In genomic region chr16:66913711-66914110, GRCh38 we compare ENCODE assay signal across 26 cellular contexts. TPM values are rescaled to one million over a fixed set of nuclear protein-coding genes. Genes with fewer than 3 reads are reported as not detected.
DNase-seq lines count a peak whose midpoint lies in the region; ATAC-seq and TF ChIP-seq lines count a peak whose summit lies in the region.
"Had no signal": no experiment of that assay in that cellular context is flagged by ENCODE, and none has a peak within 500 bp of the region (broad histone marks: within the 10 kb centered on the region; RNA-seq: fewer than 3 reads in every experiment).

No MANE protein-coding gene starts in this region.

- DNase-seq in left ventricle myocardium superior = peak; percentile 11
- no peak for DNase-seq in left ventricle myocardium inferior
- DNase-seq in neural progenitor cell (ENCODE audit: low spot score) = no peak
- no peak for DNase-seq in psoas muscle
- no peak for DNase-seq in stimulated activated effector memory CD8-positive, alpha-beta T cell treated with anti-CD3 and anti-CD28 coated beads, Interleukin-12 subunit alpha, Interleukin-12 subunit beta, amount 100 ng/mL, for 72 hours (ENCODE audit: low spot score in 2 of 2)
- DNase-seq in NCI-H128 (lab: John Stamatoyannopoulos, UW; ENCODE audit: unreplicated experiment) = no peak
- DNase-seq in DMS53 treated with DMSO at 0.1 percent for 48 hours (lab: John Stamatoyannopoulos, UW; ENCODE audit: unreplicated experiment) = no peak
- DNase-seq in HK-2 (ENCODE audit: unreplicated experiment) = no peak
- DNase-seq: 8988T; ACHN; AML-193; BE2C; CD4-positive, alpha-beta T cell; CD8-positive, alpha-beta memory T cell; DMS 273 treated with DMSO at 0.1 percent for 48 hours; DMS79 treated with DMSO at 0.1 percent for 48 hours; GF-D8 had no signal

- H3K36me3 ChIP-seq in left ventricle myocardium inferior = no peaks in the 10 kb centered on the region
- no peaks in the 10 kb centered on the region for H3K36me3 ChIP-seq in neural progenitor cell
- H3K36me3 ChIP-seq in psoas muscle (ENCODE audit: insufficient read depth in 1 of 2, low read depth in 1 of 2) = no peaks in the 10 kb centered on the region
- H3K36me3 ChIP-seq: BE2C; BLaER1 treated with 17β-estradiol and CSF1 and Interleukin-3, amounts not matched to agents 10 nM and 100 nM had no signal

- H3K9me3 ChIP-seq in left ventricle myocardium inferior (replicated peaks) (no peaks in the 10 kb centered on the region), neural progenitor cell (ENCODE audit: low read depth) (no peaks in the 10 kb centered on the region), psoas muscle (no peaks in the 10 kb centered on the region)
- H3K9me3 ChIP-seq: A549; BE2C; BLaER1 treated with 17β-estradiol and CSF1 and Interleukin-3, amounts not matched to agents 10 nM and 100 nM had no signal

- H3K4me2 ChIP-seq in neural progenitor cell = no peak overlapping the region
- H3K4me2 ChIP-seq: A549; BLaER1 treated with 17β-estradiol and CSF1 and Interleukin-3, amounts not matched to agents 10 nM and 100 nM; GM23338 had no signal

- H3K4me1 ChIP-seq in left ventricle myocardium inferior (peaks cover 6% of the 10 kb centered on the region), neural progenitor cell (no peaks in the 10 kb centered on the region), psoas muscle (no peaks in the 10 kb centered on the region)

- H3K79me2 ChIP-seq in neural progenitor cell (ENCODE audit: low read depth) = no peaks in the 10 kb centered on the region

- H3K4me3 ChIP-seq in left ventricle myocardium inferior (no peak overlapping the region), neural progenitor cell (no peak overlapping the region), psoas muscle (no peak overlapping the region)
- H3K4me3 ChIP-seq: A549; BLaER1 treated with 17β-estradiol and CSF1 and Interleukin-3, amounts not matched to agents 10 nM and 100 nM; GM23338 had no signal

- no peak overlapping the region for H2AFZ ChIP-seq in neural progenitor cell (replicated peaks)
- H2AFZ ChIP-seq: GM23338 had no signal

- no peaks in the 10 kb centered on the region for H4K20me1 ChIP-seq in neural progenitor cell (ENCODE audit: low read depth)

- H3K27ac Mint-ChIP-seq in neural progenitor cell = peak overlapping the region; percentile 80
- H3K27ac Mint-ChIP-seq in stimulated activated effector memory CD8-positive, alpha-beta T cell treated with anti-CD3 and anti-CD28 coated beads, Interleukin-12 subunit alpha, Interleukin-12 subunit beta, amount 100 ng/mL, for 72 hours = peak overlapping the region; percentile 1
- H3K27ac Mint-ChIP-seq: CD4-positive, alpha-beta T cell; GM23338; H9 had no signal

- TF ChIP-seq CTCF in left ventricle myocardium inferior (IDR thresholded peaks at IDR 0.05; ENCODE audit: borderline replicate concordance) (no peak), neural progenitor cell (IDR thresholded peaks at IDR 0.05) (no peak), psoas muscle (IDR thresholded peaks at IDR 0.05) (no peak)

- H3K36me3 Mint-ChIP-seq in neural progenitor cell = no peaks in the 10 kb centered on the region
- H3K36me3 Mint-ChIP-seq in stimulated activated effector memory CD8-positive, alpha-beta T cell treated with anti-CD3 and anti-CD28 coated beads, Interleukin-12 subunit alpha, Interleukin-12 subunit beta, amount 100 ng/mL, for 72 hours = no peaks in the 10 kb centered on the region
- H3K36me3 Mint-ChIP-seq: CD14-positive monocyte; CD8-positive, alpha-beta memory T cell had no signal

- H3K27me3 Mint-ChIP-seq in neural progenitor cell (ENCODE audit: insufficient read depth, low read depth) = peaks cover 14% of the 10 kb centered on the region
- H3K27me3 Mint-ChIP-seq: CD4-positive, alpha-beta T cell had no signal

- peaks cover 21% of the 10 kb centered on the region for H3K4me1 Mint-ChIP-seq in neural progenitor cell
- no peaks in the 10 kb centered on the region for H3K4me1 Mint-ChIP-seq in stimulated activated effector memory CD8-positive, alpha-beta T cell treated with anti-CD3 and anti-CD28 coated beads, Interleukin-12 subunit alpha, Interleukin-12 subunit beta, amount 100 ng/mL, for 72 hours
- H3K4me1 Mint-ChIP-seq: CD14-positive monocyte; CD8-positive, alpha-beta memory T cell; GM23338 had no signal

- no peaks in the 10 kb centered on the region for H3K9me3 Mint-ChIP-seq in neural progenitor cell
- H3K9me3 Mint-ChIP-seq in stimulated activated effector memory CD8-positive, alpha-beta T cell treated with anti-CD3 and anti-CD28 coated beads, Interleukin-12 subunit alpha, Interleukin-12 subunit beta, amount 100 ng/mL, for 72 hours = no peaks in the 10 kb centered on the region
- H3K9me3 Mint-ChIP-seq: CD14-positive monocyte; CD4-positive, alpha-beta T cell; CD8-positive, alpha-beta memory T cell; GM23338; H9 had no signal

- H3K4me3 Mint-ChIP-seq in neural progenitor cell = peak overlapping the region; percentile 60
- H3K4me3 Mint-ChIP-seq in stimulated activated effector memory CD8-positive, alpha-beta T cell treated with anti-CD3 and anti-CD28 coated beads, Interleukin-12 subunit alpha, Interleukin-12 subunit beta, amount 100 ng/mL, for 72 hours = no peak overlapping the region
- H3K4me3 Mint-ChIP-seq: CD14-positive monocyte; CD4-positive, alpha-beta T cell; CD8-positive, alpha-beta memory T cell; GM23338; H9 had no signal

- 36 to 59% (median 57%) methylated on average over 4 of the region's 4 CpGs for WGBS in psoas muscle, 3 donors

- H3F3A ChIP-seq in neural progenitor cell (ENCODE audit: low read depth) = no peaks in the 10 kb centered on the region

- H3K27me3 ChIP-seq in left ventricle myocardium inferior (ENCODE audit: low read depth) (no peaks in the 10 kb centered on the region), neural progenitor cell (peaks cover 3% of the 10 kb centered on the region), psoas muscle (ENCODE audit: insufficient read depth in 3 of 3, low read length in 2 of 3) (peaks cover 0 to 2% (median 0%) of the 10 kb centered on the region in 3 donors)
- H3K27me3 ChIP-seq: BE2C; BLaER1 treated with 17β-estradiol and CSF1 and Interleukin-3, amounts not matched to agents 10 nM and 100 nM had no signal

- H3K27ac ChIP-seq in left ventricle myocardium inferior (replicated peaks) (no peak overlapping the region), neural progenitor cell (no peak overlapping the region), psoas muscle (no peak overlapping the region)
- H3K27ac ChIP-seq: A549; BLaER1 treated with 17β-estradiol and CSF1 and Interleukin-3, amounts not matched to agents 10 nM and 100 nM had no signal

- H3K9ac ChIP-seq in neural progenitor cell = no peak overlapping the region
- H3K9ac ChIP-seq: BLaER1 treated with 17β-estradiol and CSF1 and Interleukin-3, amounts not matched to agents 10 nM and 100 nM had no signal

- ATAC-seq in left ventricle myocardium superior (no peak), psoas muscle (peak in 3 of 4 donors; percentile 58 to 62 (median 61))
- no peak for ATAC-seq in stimulated activated effector memory CD8-positive, alpha-beta T cell treated with anti-CD3 and anti-CD28 coated beads, Interleukin-12 subunit alpha, Interleukin-12 subunit beta, amount 100 ng/mL, for 72 hours
- ATAC-seq: A549, HCT116 had no signal

- intact Hi-C loops in left ventricle myocardium superior (cut with micrococcal nuclease) = no loop called here
- intact Hi-C loops in left ventricle myocardium inferior (cut with micrococcal nuclease) = no loop called here
- intact Hi-C loops in psoas muscle (cut with DNase I) = no loop called here

RNA-seq across cellular contexts. Expression of gene CDH16, which starts 5.0 kb away (rescaled TPM):
- not detected for total RNA-seq in left ventricle myocardium superior
- not detected for total RNA-seq in left ventricle myocardium inferior
- total RNA-seq in neural progenitor cell (ENCODE audit: low replicate concordance) = not detected in 2 replicates
- total RNA-seq in psoas muscle = 1 to 10 TPM in 1 of 4 donors, under 1 TPM in 1, not detected in 2; 0.53 to 3.3 TPM
- under 1 TPM; 0.65 to 0.78 (median 0.75) TPM for polyA plus RNA-seq in psoas muscle
- total RNA-seq: CD4-positive, alpha-beta T cell; CD8-positive, alpha-beta memory T cell; Daoy; G401; GM23338; H4; H9 had no signal
- polyA plus RNA-seq: CD14-positive monocyte; CD8-positive, alpha-beta memory T cell; GM23338 had no signal

RNA-seq across cellular contexts. Expression of gene RRAD, which starts 11.6 kb away (rescaled TPM):
- total RNA-seq in left ventricle myocardium superior (86.7 TPM), left ventricle myocardium inferior (135 TPM), neural progenitor cell (ENCODE audit: low replicate concordance) (0.12 and 0.24 TPM in 2 replicates), psoas muscle (1,000 to 10,000 TPM in 1 of 4 donors, 100 to 1,000 TPM in 3; 164 to 2,869 (median 749) TPM)
- 100 to 1,000 TPM; 168 to 304 (median 293) TPM for polyA plus RNA-seq in psoas muscle
- total RNA-seq: G401, GM23338, H4 had no signal
- polyA plus RNA-seq: CD8-positive, alpha-beta memory T cell had no signal

RNA-seq across cellular contexts. Expression of gene CIAO2B, which starts 20.5 kb away (rescaled TPM):
- total RNA-seq in left ventricle myocardium superior = 114 TPM
- 127 TPM for total RNA-seq in left ventricle myocardium inferior
- total RNA-seq in neural progenitor cell (ENCODE audit: low replicate concordance) = 55.5 and 76.0 TPM in 2 replicates
- total RNA-seq in psoas muscle = 100 to 1,000 TPM; 145 to 346 (median 248) TPM
- 100 to 1,000 TPM; 431 to 818 (median 460) TPM for polyA plus RNA-seq in psoas muscle

RNA-seq across cellular contexts. Expression of gene CES2, which starts 21.6 kb away (rescaled TPM):
- total RNA-seq in left ventricle myocardium superior = 103 TPM
- 88.5 TPM for total RNA-seq in left ventricle myocardium inferior
- 11.1 and 20.9 TPM in 2 replicates for total RNA-seq in neural progenitor cell (ENCODE audit: low replicate concordance)
- 10 to 100 TPM; 22.7 to 92.8 (median 57.6) TPM for total RNA-seq in psoas muscle
- polyA plus RNA-seq in psoas muscle = 10 to 100 TPM; 12.8 to 22.4 (median 21.6) TPM

RNA-seq across cellular contexts. Expression of gene PDP2, which starts 33.4 kb away (rescaled TPM):
- 2.2 TPM for total RNA-seq in left ventricle myocardium superior
- 2.8 TPM for total RNA-seq in left ventricle myocardium inferior
- 6.6 and 12.6 TPM in 2 replicates for total RNA-seq in neural progenitor cell (ENCODE audit: low replicate concordance)
- 1 to 10 TPM; 3.0 to 5.2 (median 4.3) TPM for total RNA-seq in psoas muscle
- 1 to 10 TPM; 1.0 to 2.5 (median 2.0) TPM for polyA plus RNA-seq in psoas muscle
- polyA plus RNA-seq: CD14-positive monocyte had no signal

Comparison
In these comparisons a context has a peak if more than half of its experiments do, and no peak if none do; other contexts are left out.
1. ATAC-seq: peak in psoas muscle (3 of 4); none in left ventricle myocardium superior (single experiment) and stimulated activated effector memory CD8-positive, alpha-beta T cell treated with anti-CD3 and anti-CD28 coated beads, Interleukin-12 subunit alpha, Interleukin-12 subunit beta, amount 100 ng/mL, for 72 hours (single experiment).
2. RNA of gene RRAD, which starts 11.6 kb away (total RNA-seq): 164 to 2,869 TPM in psoas muscle, 135 TPM in left ventricle myocardium inferior (single experiment) and 86.7 TPM in left ventricle myocardium superior (single experiment); 0.12 to 0.24 TPM in neural progenitor cell; every median in the first group is over 10 times any median in the second.